Comparison of ENCODE assay signal across 23 cellular contexts in genomic region chr17:47778184-47778635, GRCh38. TPM values are rescaled to one million over a fixed set of nuclear protein-coding genes. Genes with fewer than 3 reads are reported as not detected.
DNase-seq lines count a peak whose midpoint lies in the region; ATAC-seq and TF ChIP-seq lines count a peak whose summit lies in the region.
"Had no signal": no experiment of that assay in that cellular context is flagged by ENCODE, and none has a peak within 500 bp of the region (broad histone marks: within the 10 kb centered on the region; RNA-seq: fewer than 3 reads in every experiment).

No MANE protein-coding gene starts in this region.

- CTCF ChIA-PET in WTC11 (lab: Charles Lee), result no interaction called here

- no peak overlapping the region for H3K4me3 ChIP-seq in GM23248
- H3K4me3 ChIP-seq: A549 had no signal

- POLR2A ChIA-PET in WTC11 (lab: Charles Lee), result interaction anchor here (0.6 kb wide), 1 partner anchor 113 kb away, joined by 3 read pairs; no protein-coding TSS in a partner anchor

- no peaks in the 10 kb centered on the region for H4K20me1 ChIP-seq in GM23248 (ENCODE audit: insufficient read depth)

- no peak overlapping the region for H3K27ac ChIP-seq in GM23248
- H3K27ac ChIP-seq: 22Rv1, A549, C4-2B, HL-60 had no signal

- no peaks in the 10 kb centered on the region for H3F3A ChIP-seq in GM23248 (ENCODE audit: insufficient read depth)

- H3K4me3 Mint-ChIP-seq in WTC11, result no peak overlapping the region
- no peak overlapping the region for H3K4me3 Mint-ChIP-seq in activated CD4-positive, alpha-beta T cell treated with anti-CD3 and anti-CD28 coated beads, Interleukin-2, amount 10 ng/mL, durations not matched to agents 24 days and 14 days
- H3K4me3 Mint-ChIP-seq: CD4-positive, alpha-beta T cell had no signal

- peaks cover 58% of the 10 kb centered on the region for H3K27me3 ChIP-seq in GM23248 (replicated peaks; ENCODE audit: insufficient read depth)

- DNase-seq in GM23248, result peak; percentile 13
- peak; percentile 19 for DNase-seq in WTC11 (ENCODE audit: low spot score)
- peak; percentile 59 for DNase-seq in islet precursor cell
- DNase-seq in retina, result peak; percentile 23
- DNase-seq in stimulated activated CD4-positive, alpha-beta T cell treated with anti-CD3 and anti-CD28 coated beads, Interleukin-4, amount 100 ng/mL, for 1 hour, result no peak
- DNase-seq in activated CD8-positive, alpha-beta memory T cell treated with anti-CD3 and anti-CD28 coated beads, Interleukin-2, amount 50 U/mL, for 4 hours, result no peak
- DNase-seq in activated CD4-positive, alpha-beta T cell treated with anti-CD3 and anti-CD28 coated beads, Interleukin-2, amount 10 ng/mL, durations not matched to agents 24 days and 14 days, result no peak
- DNase-seq: AML-193; CD4-positive, alpha-beta T cell; DMS153; DMS79; GDM1; GOT3; HCEC 1CT had no signal

- in situ Hi-C loops in GM23248 (cut with MboI), result no loop called here

- H3K27me3 Mint-ChIP-seq in WTC11 (ENCODE audit: low read depth), result peaks cover 39% of the 10 kb centered on the region
- peaks cover 57% of the 10 kb centered on the region for H3K27me3 Mint-ChIP-seq in activated CD4-positive, alpha-beta T cell treated with anti-CD3 and anti-CD28 coated beads, Interleukin-2, amount 10 ng/mL, durations not matched to agents 24 days and 14 days

- H3K4me1 Mint-ChIP-seq in WTC11, result no peaks in the 10 kb centered on the region
- peaks cover 2% of the 10 kb centered on the region for H3K4me1 Mint-ChIP-seq in activated CD4-positive, alpha-beta T cell treated with anti-CD3 and anti-CD28 coated beads, Interleukin-2, amount 10 ng/mL, durations not matched to agents 24 days and 14 days

- no peaks in the 10 kb centered on the region for H3K36me3 Mint-ChIP-seq in WTC11
- no peaks in the 10 kb centered on the region for H3K36me3 Mint-ChIP-seq in activated CD4-positive, alpha-beta T cell treated with anti-CD3 and anti-CD28 coated beads, Interleukin-2, amount 10 ng/mL, durations not matched to agents 24 days and 14 days (ENCODE audit: low read depth)

- no peak overlapping the region for H3K4me2 ChIP-seq in GM23248 (ENCODE audit: unreplicated experiment)
- H3K4me2 ChIP-seq: A549 had no signal

- H3K27ac Mint-ChIP-seq in WTC11, result no peak overlapping the region
- no peak overlapping the region for H3K27ac Mint-ChIP-seq in activated CD4-positive, alpha-beta T cell treated with anti-CD3 and anti-CD28 coated beads, Interleukin-2, amount 10 ng/mL, durations not matched to agents 24 days and 14 days
- H3K27ac Mint-ChIP-seq: CD4-positive, alpha-beta T cell had no signal

- H3K9me2 ChIP-seq in GM23248 (ENCODE audit: insufficient read depth), result no peaks in the 10 kb centered on the region

- WGBS in GM23248 (ENCODE audit: low coverage in 1 of 2, low lambda C conversion rate in 2 of 2, missing lambda C conversion rate in 2 of 2), 2 experiments, result 12 to 42% methylated on average over 6 to 27 of the region's 45 CpGs

- H2AFZ ChIP-seq in GM23248, result no peak overlapping the region

- intact Hi-C loops in activated CD4-positive, alpha-beta T cell treated with anti-CD3 and anti-CD28 coated beads, Interleukin-2, amount 10 ng/mL, durations not matched to agents 24 days and 14 days (cut with micrococcal nuclease), result no loop called here

- H3K4me1 ChIP-seq in GM23248 (ENCODE audit: insufficient read depth), result no peaks in the 10 kb centered on the region
- H3K4me1 ChIP-seq: A549, Caco-2 had no signal

- no peak for ATAC-seq in WTC11
- ATAC-seq in HG03342 (IDR thresholded peaks at IDR 0.05; ENCODE audit: unreplicated experiment), result no peak

- H3K9me3 Mint-ChIP-seq in WTC11, result peaks cover 2% of the 10 kb centered on the region; the same call in 1 of the 2 replicates
- no peaks in the 10 kb centered on the region for H3K9me3 Mint-ChIP-seq in activated CD4-positive, alpha-beta T cell treated with anti-CD3 and anti-CD28 coated beads, Interleukin-2, amount 10 ng/mL, durations not matched to agents 24 days and 14 days
- H3K9me3 Mint-ChIP-seq: CD4-positive, alpha-beta T cell had no signal

- no peaks in the 10 kb centered on the region for H3K36me3 ChIP-seq in GM23248 (ENCODE audit: low read depth)

- no peaks in the 10 kb centered on the region for H3K9me3 ChIP-seq in GM23248 (ENCODE audit: low read depth)
- H3K9me3 ChIP-seq: Caco-2 had no signal

- H3K79me2 ChIP-seq in GM23248 (ENCODE audit: insufficient read depth), result no peaks in the 10 kb centered on the region

- H3K9ac ChIP-seq in GM23248, result no peak overlapping the region

- no peak for TF ChIP-seq CTCF in WTC11 (IDR thresholded peaks at IDR 0.05)

TF ChIP-seq in WTC11, 78 proteins besides CTCF, POLR2A, EP300 and RAD21 (continues in another document):
- TF ChIP-seq FOXK1 (CRISPR knock-in tag; IDR thresholded peaks at IDR 0.05), result no peak
- no peak for TF ChIP-seq ARID4B (CRISPR knock-in tag; IDR thresholded peaks at IDR 0.05; ENCODE audit: borderline replicate concordance)
- TF ChIP-seq NR3C1 (CRISPR knock-in tag; conservative IDR thresholded peaks at IDR 0.05; ENCODE audit: low read depth), result no peak
- TF ChIP-seq E2F5 (CRISPR knock-in tag; IDR thresholded peaks at IDR 0.05), result no peak
- no peak for TF ChIP-seq RELA (CRISPR knock-in tag; IDR thresholded peaks at IDR 0.05; ENCODE audit: borderline replicate concordance)
- TF ChIP-seq MLX (CRISPR knock-in tag; IDR thresholded peaks at IDR 0.05), result no peak
- TF ChIP-seq NR1H2 (CRISPR knock-in tag; IDR thresholded peaks at IDR 0.05), result no peak

RNA-seq across cellular contexts. Expression of gene OSBPL7, which starts 43.4 kb away (rescaled TPM):
- 2.5 and 5.0 TPM in 2 replicates for total RNA-seq in GM23248 (2014; rRNA removed; shearing (Covaris generic))
- polyA plus RNA-seq in GM23248 (2016; fragmentation: Nextera tagmentation; extraction: Ambion mirVana), result 1.4 and 2.0 TPM in 2 replicates
- total RNA-seq in WTC11 (2021), result 8.2 to 13.5 TPM (median 10.7 TPM) in 3 replicates
- 18.1 and 18.4 TPM in 2 replicates for total RNA-seq in activated CD4-positive, alpha-beta T cell treated with anti-CD3 and anti-CD28 coated beads, Interleukin-2, amount 10 ng/mL, durations not matched to agents 24 days and 14 days

RNA-seq across cellular contexts. Expression of gene TBX21, which starts 45.2 kb away (rescaled TPM):
- not detected in 2 replicates for total RNA-seq in GM23248 (2014; rRNA removed; shearing (Covaris generic))
- polyA plus RNA-seq in GM23248 (2016; fragmentation: Nextera tagmentation; extraction: Ambion mirVana), result not detected in 2 replicates
- 0.15 to 0.18 TPM in 2 of 3 replicates, not detected in the other for total RNA-seq in WTC11 (2021)
- total RNA-seq in activated CD4-positive, alpha-beta T cell treated with anti-CD3 and anti-CD28 coated beads, Interleukin-2, amount 10 ng/mL, durations not matched to agents 24 days and 14 days, result 63.0 and 66.4 TPM in 2 replicates
- total RNA-seq: Caco-2, HT1080 had no signal
- polyA plus RNA-seq: A549, BJ had no signal

RNA-seq across cellular contexts. Expression of gene MRPL10, which starts 53.1 kb away (rescaled TPM):
- total RNA-seq in GM23248 (2014; rRNA removed; shearing (Covaris generic)), result 24.8 and 37.3 TPM in 2 replicates
- polyA plus RNA-seq in GM23248 (2016; fragmentation: Nextera tagmentation; extraction: Ambion mirVana), result 30.6 and 35.1 TPM in 2 replicates
- 80.1 to 87.0 TPM (median 85.3 TPM) in 3 replicates for total RNA-seq in WTC11 (2021)
- total RNA-seq in activated CD4-positive, alpha-beta T cell treated with anti-CD3 and anti-CD28 coated beads, Interleukin-2, amount 10 ng/mL, durations not matched to agents 24 days and 14 days, result 55.0 and 58.3 TPM in 2 replicates

RNA-seq across cellular contexts. Expression of gene LRRC46, which starts 53.3 kb away (rescaled TPM):
- total RNA-seq in GM23248 (2014; rRNA removed; shearing (Covaris generic)), result not detected in 2 replicates
- polyA plus RNA-seq in GM23248 (2016; fragmentation: Nextera tagmentation; extraction: Ambion mirVana), result 0.82 and 0.95 TPM in 2 replicates
- 0.09 to 0.39 TPM (median 0.30 TPM) in 3 replicates for total RNA-seq in WTC11 (2021)
- total RNA-seq in activated CD4-positive, alpha-beta T cell treated with anti-CD3 and anti-CD28 coated beads, Interleukin-2, amount 10 ng/mL, durations not matched to agents 24 days and 14 days, result 0.33 and 0.44 TPM in 2 replicates
- total RNA-seq: Daoy had no signal

Comparison
In these comparisons a context has a peak if more than half of its experiments do, and no peak if none do; other contexts are left out.
1. DNase-seq: peak in GM23248 (single experiment), WTC11 (single experiment), islet precursor cell (single experiment) and retina (single experiment); none in stimulated activated CD4-positive, alpha-beta T cell treated with anti-CD3 and anti-CD28 coated beads, Interleukin-4, amount 100 ng/mL, for 1 hour (single experiment), activated CD8-positive, alpha-beta memory T cell treated with anti-CD3 and anti-CD28 coated beads, Interleukin-2, amount 50 U/mL, for 4 hours (single experiment) and activated CD4-positive, alpha-beta T cell treated with anti-CD3 and anti-CD28 coated beads, Interleukin-2, amount 10 ng/mL, durations not matched to agents 24 days and 14 days (single experiment).
2. RNA of gene TBX21, which starts 45.2 kb away (total RNA-seq): 63.0 to 66.4 TPM in activated CD4-positive, alpha-beta T cell treated with anti-CD3 and anti-CD28 coated beads, Interleukin-2, amount 10 ng/mL, durations not matched to agents 24 days and 14 days; 0.15 to 0.18 TPM in WTC11 and not detected in GM23248; every median in the first group is over 10 times any median in the second.